23 cellular contexts compared by ENCODE assay signal in genomic region chr13:52931913-52932312, GRCh38.
"Had no signal": no experiment of that assay in that cellular context is flagged by ENCODE, and none has a peak within 500 bp of the region (broad histone marks: within the 10 kb centered on the region; RNA-seq: fewer than 3 reads in every experiment).

No MANE protein-coding gene starts in this region.

- H3K27me3 ChIP-seq: body of pancreas, colonic mucosa, sigmoid colon, upper lobe of left lung had no signal

- H3K4me3 ChIP-seq: body of pancreas, colonic mucosa, sigmoid colon, thoracic aorta, upper lobe of left lung had no signal

- H3K4me3 Mint-ChIP-seq: activated B cell treated with CpG ODN at 0.5 μM for 24 hours; activated CD4-positive, alpha-beta memory T cell treated with anti-CD3 and anti-CD28 coated beads, Interleukin-2, amount 10 ng/mL, durations not matched to agents 7 days and 5 days; activated CD8-positive, alpha-beta memory T cell treated with anti-CD3 and anti-CD28 coated beads, Interleukin-2, amount 10 ng/mL, durations not matched to agents 7 days and 5 days; activated naive CD8-positive, alpha-beta T cell; memory B cell; naive thymus-derived CD4-positive, alpha-beta T cell; stimulated activated naive B cell treated with anti-CD40 and anti-IgM and Interleukin-4, amounts not matched to agents 10 μg/mL and 1 μg/mL and 100 μg/mL, for 72 hours had no signal

- H3K36me3 ChIP-seq: colonic mucosa, sigmoid colon, thoracic aorta, upper lobe of left lung had no signal

- ATAC-seq: activated CD8-positive, alpha-beta memory T cell treated with anti-CD3 and anti-CD28 coated beads, Interleukin-2, amount 10 ng/mL, durations not matched to agents 7 days and 5 days; body of pancreas; left ventricle myocardium superior; naive thymus-derived CD4-positive, alpha-beta T cell had no signal

- H3K4me1 ChIP-seq: body of pancreas, colonic mucosa, sigmoid colon, upper lobe of left lung had no signal

- H3K27ac ChIP-seq: body of pancreas, colonic mucosa, sigmoid colon, thoracic aorta, upper lobe of left lung had no signal

- DNase-seq: activated B cell treated with CpG ODN at 0.5 μM for 24 hours; activated CD4-positive, alpha-beta memory T cell treated with anti-CD3 and anti-CD28 coated beads, Interleukin-2, amount 10 ng/mL, durations not matched to agents 7 days and 5 days; activated CD4-positive, alpha-beta T cell treated with anti-CD3 and anti-CD28 coated beads for 4 hours; activated CD8-positive, alpha-beta memory T cell treated with anti-CD3 and anti-CD28 coated beads, Interleukin-2, amount 10 ng/mL, durations not matched to agents 7 days and 5 days; amniotic stem cell; body of pancreas; central memory CD4-positive, alpha-beta T cell; colonic mucosa; erythroblast; foreskin melanocyte; left ventricle myocardium superior; naive thymus-derived CD4-positive, alpha-beta T cell; nucleus accumbens; posterior cingulate gyrus; sigmoid colon; stimulated activated CD4-positive, alpha-beta T cell treated with anti-CD3 and anti-CD28 coated beads, Interleukin-4, amount 100 ng/mL, for 4 hours; stimulated activated naive B cell treated with anti-CD40 and anti-IgM and Interleukin-4, amounts not matched to agents 10 μg/mL and 1 μg/mL and 100 μg/mL, for 72 hours; T-helper 1 cell; T-helper 9 cell; upper lobe of left lung had no signal

- H3K9me3 Mint-ChIP-seq: activated B cell treated with CpG ODN at 0.5 μM for 24 hours; activated CD4-positive, alpha-beta memory T cell treated with anti-CD3 and anti-CD28 coated beads, Interleukin-2, amount 10 ng/mL, durations not matched to agents 7 days and 5 days; memory B cell; stimulated activated naive B cell treated with anti-CD40 and anti-IgM and Interleukin-4, amounts not matched to agents 10 μg/mL and 1 μg/mL and 100 μg/mL, for 72 hours had no signal

- H3K27ac Mint-ChIP-seq: activated B cell treated with CpG ODN at 0.5 μM for 24 hours; activated CD4-positive, alpha-beta memory T cell treated with anti-CD3 and anti-CD28 coated beads, Interleukin-2, amount 10 ng/mL, durations not matched to agents 7 days and 5 days; activated CD8-positive, alpha-beta memory T cell treated with anti-CD3 and anti-CD28 coated beads, Interleukin-2, amount 10 ng/mL, durations not matched to agents 7 days and 5 days; activated naive CD8-positive, alpha-beta T cell; memory B cell; naive thymus-derived CD4-positive, alpha-beta T cell; stimulated activated naive B cell treated with anti-CD40 and anti-IgM and Interleukin-4, amounts not matched to agents 10 μg/mL and 1 μg/mL and 100 μg/mL, for 72 hours had no signal

- H3K9me3 ChIP-seq: body of pancreas, colonic mucosa, sigmoid colon, thoracic aorta, upper lobe of left lung had no signal

- H3K27me3 Mint-ChIP-seq: activated CD8-positive, alpha-beta memory T cell treated with anti-CD3 and anti-CD28 coated beads, Interleukin-2, amount 10 ng/mL, durations not matched to agents 7 days and 5 days had no signal

- H3K4me1 Mint-ChIP-seq: activated B cell treated with CpG ODN at 0.5 μM for 24 hours; activated CD4-positive, alpha-beta memory T cell treated with anti-CD3 and anti-CD28 coated beads, Interleukin-2, amount 10 ng/mL, durations not matched to agents 7 days and 5 days; activated CD8-positive, alpha-beta memory T cell treated with anti-CD3 and anti-CD28 coated beads, Interleukin-2, amount 10 ng/mL, durations not matched to agents 7 days and 5 days; memory B cell; naive thymus-derived CD4-positive, alpha-beta T cell; stimulated activated naive B cell treated with anti-CD40 and anti-IgM and Interleukin-4, amounts not matched to agents 10 μg/mL and 1 μg/mL and 100 μg/mL, for 72 hours had no signal

- H3K36me3 Mint-ChIP-seq: activated CD8-positive, alpha-beta memory T cell treated with anti-CD3 and anti-CD28 coated beads, Interleukin-2, amount 10 ng/mL, durations not matched to agents 7 days and 5 days; activated naive CD8-positive, alpha-beta T cell; memory B cell; naive thymus-derived CD4-positive, alpha-beta T cell; stimulated activated naive B cell treated with anti-CD40 and anti-IgM and Interleukin-4, amounts not matched to agents 10 μg/mL and 1 μg/mL and 100 μg/mL, for 72 hours had no signal
